17 cellular contexts compared by ENCODE assay signal in the genomic region with DNA sequence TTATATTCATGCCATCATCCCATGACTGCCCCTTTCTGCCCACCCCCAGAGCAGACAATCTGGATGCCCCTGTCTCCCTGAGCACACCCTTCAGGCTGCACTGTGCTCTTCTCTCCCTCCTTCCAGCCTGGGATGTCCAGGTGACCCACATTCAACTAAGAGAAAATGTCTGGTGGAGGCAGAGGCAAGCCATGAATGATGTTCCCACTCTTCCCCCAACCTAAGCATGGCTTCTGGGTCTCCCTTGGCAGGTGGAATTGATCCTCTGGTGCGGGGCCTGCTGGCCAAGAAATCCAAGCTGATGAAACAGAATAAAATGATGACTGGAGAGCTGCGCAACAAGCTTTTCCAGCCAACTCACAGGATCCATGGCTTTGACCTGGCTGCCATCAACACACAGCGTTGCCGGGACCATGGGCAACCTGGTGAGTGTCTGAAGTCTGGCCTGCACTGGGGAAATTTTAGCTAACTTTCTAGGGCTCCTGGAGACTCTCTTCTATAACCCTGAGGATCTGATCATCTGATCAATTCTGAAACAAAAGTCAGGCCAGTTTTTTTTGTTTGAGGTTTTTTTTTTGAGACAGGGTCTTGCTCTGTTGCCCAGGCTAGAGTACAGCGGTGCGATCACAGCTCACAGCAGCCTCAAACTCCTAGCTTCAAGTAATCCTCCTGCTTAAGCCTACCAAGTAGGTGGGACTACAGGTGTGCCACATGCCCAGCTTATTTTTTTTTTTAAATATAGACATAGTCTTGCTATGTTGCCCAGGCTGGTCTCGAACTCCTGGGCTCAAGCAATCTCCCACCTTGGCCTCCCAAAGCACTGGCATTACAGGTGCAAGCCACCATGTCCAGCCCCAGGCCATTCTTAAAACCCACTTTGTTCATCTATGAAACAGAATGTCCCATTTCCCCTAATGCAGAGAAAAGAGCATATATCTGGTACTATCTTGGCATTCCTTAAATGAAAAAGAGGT. TPM values are rescaled to one million over a fixed set of nuclear protein-coding genes. Genes with fewer than 3 reads are reported as not detected.
DNase-seq lines count a peak whose midpoint lies in the region; TF ChIP-seq lines count a peak whose summit lies in the region.
"Had no signal": no experiment of that assay in that cellular context is flagged by ENCODE, and none has a peak within 500 bp of the region (broad histone marks: within the 10 kb centered on the region; RNA-seq: fewer than 3 reads in every experiment).

No MANE protein-coding gene starts in this region.

- no peaks in the 10 kb centered on the region for H3K9me3 ChIP-seq in esophagus squamous epithelium
- H3K9me3 ChIP-seq: A549, BE2C had no signal

- no peak overlapping the region for H3K27ac Mint-ChIP-seq in chondrocyte (ENCODE audit: unreplicated experiment)
- H3K27ac Mint-ChIP-seq: CD4-positive, alpha-beta memory T cell; HFFc6 had no signal

- intact Hi-C loops in esophagus squamous epithelium (cut with DNase I): no loop called here

- no peak for TF ChIP-seq CTCF in HL-60 (IDR thresholded peaks at IDR 0.05; ENCODE audit: insufficient read depth, low read length)
- no peak for TF ChIP-seq CTCF in chondrocyte (IDR thresholded peaks at IDR 0.05)
- no peak for TF ChIP-seq CTCF in esophagus squamous epithelium (IDR thresholded peaks at IDR 0.05)

- no peaks in the 10 kb centered on the region for H3K36me3 ChIP-seq in esophagus squamous epithelium
- H3K36me3 ChIP-seq: BE2C had no signal

- TF ChIP-seq POLR2A in esophagus squamous epithelium (IDR thresholded peaks at IDR 0.05): no peak

- WGBS in esophagus squamous epithelium, 2 donors: 83 to 91% methylated on average over 5 to 6 of the region's 7 CpGs

- H3K27me3 ChIP-seq in HL-60 (ENCODE audit: insufficient read depth, poor library complexity, severe bottlenecking) (peaks cover 2% of the 10 kb centered on the region), esophagus squamous epithelium (peaks cover 0 to 67% (median 0%) of the 10 kb centered on the region in 4 donors)

- peaks cover under 1% of the 10 kb centered on the region for H3K9me3 Mint-ChIP-seq in chondrocyte (ENCODE audit: low read depth)
- H3K9me3 Mint-ChIP-seq: CD4-positive, alpha-beta memory T cell; HFFc6 had no signal

- no peaks in the 10 kb centered on the region for H3K4me1 ChIP-seq in esophagus squamous epithelium
- H3K4me1 ChIP-seq: A549, BE2C had no signal

- no peak overlapping the region for H3K4me3 ChIP-seq in HL-60 (replicated peaks; ENCODE audit: insufficient read depth, low read length)
- H3K4me3 ChIP-seq in esophagus squamous epithelium: no peak overlapping the region
- H3K4me3 ChIP-seq: A549 had no signal

- no peaks in the 10 kb centered on the region for H3K36me3 Mint-ChIP-seq in chondrocyte (ENCODE audit: low read depth)
- H3K36me3 Mint-ChIP-seq: CD4-positive, alpha-beta memory T cell had no signal

- H3K27ac ChIP-seq in HL-60 (replicated peaks) (no peak overlapping the region; the same call in 1 of the 2 replicates), esophagus squamous epithelium (no peak overlapping the region)
- H3K27ac ChIP-seq: A549, C4-2B had no signal

- peaks cover 43% of the 10 kb centered on the region for H3K27me3 Mint-ChIP-seq in chondrocyte (ENCODE audit: low read depth)

- DNase-seq in HL-60 (ENCODE audit: low read depth in 1 of 2, low spot score in 1 of 2) (peak; percentile 20 to 60), chondrocyte (ENCODE audit: low spot score) (peak; percentile 30), mesenteric fat pad (ENCODE audit: low spot score) (peak; percentile 47), ureter (ENCODE audit: low spot score) (peak; percentile 28), esophagus squamous epithelium (lab: John Stamatoyannopoulos, UW) (no peak), kidney tubule cell (ENCODE audit: low spot score) (no peak), LoVo (ENCODE audit: low spot score) (no peak)
- DNase-seq: BE2C; CD4-positive, alpha-beta memory T cell; DMS153; DMS79 treated with DMSO at 0.1 percent for 48 hours; EL; HCEC 1CT; HFFc6 had no signal

- no peak overlapping the region for H3K4me3 Mint-ChIP-seq in chondrocyte (ENCODE audit: unreplicated experiment)
- H3K4me3 Mint-ChIP-seq: CD4-positive, alpha-beta memory T cell; HFFc6 had no signal

- no peaks in the 10 kb centered on the region for H3K4me1 Mint-ChIP-seq in chondrocyte (ENCODE audit: low read depth)
- H3K4me1 Mint-ChIP-seq: CD4-positive, alpha-beta memory T cell had no signal

RNA-seq across cellular contexts. Expression of a gene that starts 14.5 kb away (rescaled TPM):
- total RNA-seq in chondrocyte (not detected in 3 replicates), mesenteric fat pad (0.35 TPM), ureter (0.23 TPM), esophagus squamous epithelium (not detected)
- total RNA-seq: CD4-positive, alpha-beta memory T cell; H4; HFFc6 had no signal

RNA-seq across cellular contexts. Expression of a gene that starts 27.8 kb away (rescaled TPM):
- total RNA-seq in chondrocyte (not detected in 3 replicates), mesenteric fat pad (not detected), ureter (not detected), esophagus squamous epithelium (1 to 10 TPM in 1 of 4 donors, under 1 TPM in 1, not detected in 2; 0.27 to 2.5 TPM)
- total RNA-seq: CD4-positive, alpha-beta memory T cell; H4; HFFc6 had no signal

RNA-seq across cellular contexts. Expression of a gene that starts 47.1 kb away (rescaled TPM):
- total RNA-seq in chondrocyte (11.5 to 16.9 TPM (median 16.2 TPM) in 3 replicates), mesenteric fat pad (9.6 TPM), ureter (28.7 TPM), esophagus squamous epithelium (10 to 100 TPM in 2 of 4 donors, 1 to 10 TPM in 2; 5.3 to 10.8 (median 9.3) TPM)

Comparison
In these comparisons a context has a peak if more than half of its experiments do, and no peak if none do; other contexts are left out.
1. DNase-seq: peak in HL-60 (2 of 2), chondrocyte (single experiment), mesenteric fat pad (single experiment) and ureter (single experiment); none in esophagus squamous epithelium (single experiment), kidney tubule cell (single experiment) and LoVo (single experiment).